Comparison of ENCODE assay signal across 17 cellular contexts in the genomic region with DNA sequence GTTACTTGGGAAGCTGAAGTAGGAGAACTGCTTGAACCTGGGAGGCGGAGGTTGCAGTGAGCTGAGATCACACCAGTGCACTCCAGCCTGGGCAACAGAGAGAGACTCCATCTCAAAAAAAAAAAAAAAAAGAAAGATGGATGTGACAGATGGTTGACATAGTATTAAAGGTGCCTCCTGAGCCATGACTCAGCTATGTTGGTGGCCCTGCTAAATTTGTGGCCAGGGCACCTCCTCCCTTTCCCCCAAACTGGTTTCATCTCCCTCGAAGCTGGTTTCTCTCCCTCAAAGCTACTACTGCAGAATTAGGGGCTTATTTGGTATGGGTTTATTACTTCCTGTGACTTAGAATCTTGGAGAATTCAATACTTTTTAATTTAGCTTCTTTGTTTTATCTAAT. TPM values are rescaled to one million over a fixed set of nuclear protein-coding genes. Genes with fewer than 3 reads are reported as not detected.
A peak's percentile ranks its signal among the peaks of the same experiment; 100 is the strongest.
DNase-seq lines count a peak whose midpoint lies in the region; ATAC-seq and TF ChIP-seq lines count a peak whose summit lies in the region.
"Had no signal": no experiment of that assay in that cellular context is flagged by ENCODE, and none has a peak within 500 bp of the region (broad histone marks: within the 10 kb centered on the region; RNA-seq: fewer than 3 reads in every experiment).

No MANE protein-coding gene starts in this region.

- no peaks in the 10 kb centered on the region for H3K36me3 Mint-ChIP-seq in natural killer cell treated with Interleukin-12 subunit alpha and Interleukin-12 subunit beta and Interleukin-15 and Interleukin-18, amount 100 ng/mL, for 72 hours

- peak overlapping the region; percentile 54; the same call in 1 of the 2 replicates for H3K4me2 ChIP-seq in KMS-11

- H3K79me2 ChIP-seq in KMS-11 (ENCODE audit: insufficient read depth, low read depth): no peaks in the 10 kb centered on the region

- no peaks in the 10 kb centered on the region for H3K9me3 ChIP-seq in RWPE2 (ENCODE audit: severe bottlenecking)

- H3K27ac ChIP-seq in KMS-11: no peak overlapping the region; the same call in 1 of the 2 replicates
- peak overlapping the region; percentile 95 for H3K27ac ChIP-seq in RWPE2 (ENCODE audit: poor library complexity, severe bottlenecking)
- H3K27ac ChIP-seq: HL-60 had no signal

- H3K36me3 ChIP-seq in KMS-11 (ENCODE audit: insufficient read depth) (no peaks in the 10 kb centered on the region), RWPE2 (ENCODE audit: low read depth) (no peaks in the 10 kb centered on the region)

- H3K4me3 Mint-ChIP-seq in natural killer cell treated with Interleukin-12 subunit alpha and Interleukin-12 subunit beta and Interleukin-15 and Interleukin-18, amount 100 ng/mL, for 72 hours: no peak overlapping the region
- H3K4me3 Mint-ChIP-seq: B cell; CD4-positive, alpha-beta T cell; HFFc6 had no signal

- ATAC-seq in activated CD4-positive, CD25-positive, alpha-beta regulatory T cell treated with anti-CD3 and anti-CD28 coated beads, Interleukin-2, amount 50 U/mL, for 24 hours: peak; percentile 48 to 56
- ATAC-seq in RWPE2 (ENCODE audit: low read depth): no peak
- peak; percentile 75 to 86 for ATAC-seq in natural killer cell treated with Interleukin-12 subunit alpha and Interleukin-12 subunit beta and Interleukin-15 and Interleukin-18, amount 100 ng/mL, for 72 hours
- ATAC-seq in GM18519 (IDR thresholded peaks at IDR 0.05; ENCODE audit: low FRiP score, unreplicated experiment): no peak

- no peaks in the 10 kb centered on the region for H3K27me3 Mint-ChIP-seq in natural killer cell treated with Interleukin-12 subunit alpha and Interleukin-12 subunit beta and Interleukin-15 and Interleukin-18, amount 100 ng/mL, for 72 hours
- H3K27me3 Mint-ChIP-seq: B cell; CD4-positive, alpha-beta T cell had no signal

- H3K27me3 ChIP-seq in KMS-11 (ENCODE audit: insufficient read depth, low read depth) (no peaks in the 10 kb centered on the region), RWPE2 (ENCODE audit: insufficient read depth, poor library complexity, severe bottlenecking) (no peaks in the 10 kb centered on the region)

- no peak overlapping the region for H3K4me3 ChIP-seq in KMS-11 (IDR thresholded peaks at IDR 0.05; ENCODE audit: insufficient read depth, low read depth, low read length)
- no peak overlapping the region for H3K4me3 ChIP-seq in RWPE2 (ENCODE audit: severe bottlenecking)

- TF ChIP-seq CTCF in KMS-11 (conservative IDR thresholded peaks at IDR 0.05; ENCODE audit: low read depth, low read length): no peak
- TF ChIP-seq CTCF in RWPE2 (IDR thresholded peaks at IDR 0.05; ENCODE audit: poor library complexity, severe bottlenecking): no peak

- no peak overlapping the region for H3K9ac ChIP-seq in KMS-11

- no peaks in the 10 kb centered on the region for H4K20me1 ChIP-seq in KMS-11 (ENCODE audit: insufficient read depth)

- H3K4me1 ChIP-seq in KMS-11 (ENCODE audit: low read depth, poor library complexity, severe bottlenecking) (peaks cover 26% of the 10 kb centered on the region), RWPE2 (ENCODE audit: insufficient read depth, poor library complexity, severe bottlenecking) (peaks cover 28% of the 10 kb centered on the region)

- no peaks in the 10 kb centered on the region for H3K9me3 Mint-ChIP-seq in natural killer cell treated with Interleukin-12 subunit alpha and Interleukin-12 subunit beta and Interleukin-15 and Interleukin-18, amount 100 ng/mL, for 72 hours
- H3K9me3 Mint-ChIP-seq: CD4-positive, alpha-beta T cell; HFFc6 had no signal

- H3K4me1 Mint-ChIP-seq in natural killer cell treated with Interleukin-12 subunit alpha and Interleukin-12 subunit beta and Interleukin-15 and Interleukin-18, amount 100 ng/mL, for 72 hours (ENCODE audit: low read depth in 2 of 2): peaks cover 12 to 26% of the 10 kb centered on the region in 2 donors

- peak overlapping the region in 1 of 2 donors; percentile 50 for H3K27ac Mint-ChIP-seq in natural killer cell treated with Interleukin-12 subunit alpha and Interleukin-12 subunit beta and Interleukin-15 and Interleukin-18, amount 100 ng/mL, for 72 hours
- H3K27ac Mint-ChIP-seq: B cell; CD4-positive, alpha-beta T cell; HFFc6 had no signal

- DNase-seq in activated CD4-positive, CD25-positive, alpha-beta regulatory T cell treated with anti-CD3 and anti-CD28 coated beads, Interleukin-2, amount 50 U/mL, for 72 hours: no peak
- DNase-seq in RWPE2 (ENCODE audit: low spot score): no peak
- no peak for DNase-seq in natural killer cell treated with Interleukin-12 subunit alpha and Interleukin-12 subunit beta and Interleukin-15 and Interleukin-18, amount 100 ng/mL, for 72 hours (ENCODE audit: low spot score)
- DNase-seq in NCI-H446 (lab: John Stamatoyannopoulos, UW): no peak
- no peak for DNase-seq in AG20443 (ENCODE audit: low spot score)
- DNase-seq: Calu3; CD4-positive, alpha-beta T cell; HFFc6; NCI-H1105 treated with DMSO at 0.1 percent for 48 hours; NCI-H2029; SHP77 had no signal

- H2AFZ ChIP-seq in KMS-11 (ENCODE audit: low read depth): no peak overlapping the region

RNA-seq across cellular contexts. Expression of a gene that starts 31.5 kb away (rescaled TPM):
- 10 to 100 TPM; 71.2 to 82.3 TPM for total RNA-seq in natural killer cell treated with Interleukin-12 subunit alpha and Interleukin-12 subunit beta and Interleukin-15 and Interleukin-18, amount 100 ng/mL, for 72 hours

RNA-seq across cellular contexts. Expression of a gene that starts 31.6 kb away (rescaled TPM):
- total RNA-seq in natural killer cell treated with Interleukin-12 subunit alpha and Interleukin-12 subunit beta and Interleukin-15 and Interleukin-18, amount 100 ng/mL, for 72 hours: 10 to 100 TPM; 54.6 to 71.1 TPM

RNA-seq across cellular contexts. Expression of a gene that starts 44.1 kb away (rescaled TPM):
- total RNA-seq in natural killer cell treated with Interleukin-12 subunit alpha and Interleukin-12 subunit beta and Interleukin-15 and Interleukin-18, amount 100 ng/mL, for 72 hours: 10 to 100 TPM; 15.8 to 21.1 TPM

RNA-seq across cellular contexts. Expression of a gene that starts 44.4 kb away (rescaled TPM):
- total RNA-seq in natural killer cell treated with Interleukin-12 subunit alpha and Interleukin-12 subunit beta and Interleukin-15 and Interleukin-18, amount 100 ng/mL, for 72 hours: under 1 TPM in 1 of 2 donors, not detected in 1; 0.48 TPM
- total RNA-seq: CD4-positive, alpha-beta T cell had no signal

RNA-seq across cellular contexts. Expression of a gene that starts 45.7 kb away (rescaled TPM):
- total RNA-seq in natural killer cell treated with Interleukin-12 subunit alpha and Interleukin-12 subunit beta and Interleukin-15 and Interleukin-18, amount 100 ng/mL, for 72 hours: 1 to 10 TPM; 1.3 to 4.6 TPM
- total RNA-seq: Daoy had no signal

Comparison
In these comparisons a context has a peak if more than half of its experiments do, and no peak if none do; other contexts are left out.
1. ATAC-seq: peak in activated CD4-positive, CD25-positive, alpha-beta regulatory T cell treated with anti-CD3 and anti-CD28 coated beads, Interleukin-2, amount 50 U/mL, for 24 hours (2 of 2) and natural killer cell treated with Interleukin-12 subunit alpha and Interleukin-12 subunit beta and Interleukin-15 and Interleukin-18, amount 100 ng/mL, for 72 hours (2 of 2); none in RWPE2 (single experiment) and GM18519 (single experiment).